ENCODE assay signal across 12 cellular contexts in genomic region chr7:30464231-30464660, GRCh38. TPM values are rescaled to one million over a fixed set of nuclear protein-coding genes. Genes with fewer than 3 reads are reported as not detected.
DNase-seq lines count a peak whose midpoint lies in the region; ATAC-seq and TF ChIP-seq lines count a peak whose summit lies in the region.
"Had no signal": no experiment of that assay in that cellular context is flagged by ENCODE, and none has a peak within 500 bp of the region (broad histone marks: within the 10 kb centered on the region; RNA-seq: fewer than 3 reads in every experiment).

No MANE protein-coding gene starts in this region.

- POLR2A ChIA-PET in activated CD4-positive, alpha-beta T cell treated with anti-CD3 and anti-CD28 coated beads for 36 hours (lab: Charles Lee), result no interaction called here

- H3K9ac ChIP-seq in adipocyte (ENCODE audit: low read length) (peak overlapping the region; percentile 45), neuronal stem cell (ENCODE audit: low read depth, low read length, poor library complexity) (no peak overlapping the region)

- no peak overlapping the region for H3K4me3 ChIP-seq in GM12865 (ENCODE audit: low read depth, low read length)
- peak overlapping the region; percentile 21 for H3K4me3 ChIP-seq in adipocyte (ENCODE audit: low read length)
- no peak overlapping the region for H3K4me3 ChIP-seq in neuronal stem cell (ENCODE audit: low read length in 2 of 2)
- H3K4me3 ChIP-seq: transverse colon had no signal

- H4K8ac ChIP-seq in neuronal stem cell (ENCODE audit: low read depth, low read length), result no peak overlapping the region

- H4K91ac ChIP-seq in neuronal stem cell (ENCODE audit: low read depth, low read length, poor library complexity), result no peak overlapping the region

- H3K9me3 ChIP-seq in adipocyte (ENCODE audit: control insufficient read depth, low read length) (no peaks in the 10 kb centered on the region), neuronal stem cell (replicated peaks in 1 of 2; ENCODE audit: control insufficient read depth in 2 of 2, insufficient read depth in 1 of 2, low read depth in 1 of 2, low read length in 2 of 2) (no peaks in the 10 kb centered on the region)
- H3K9me3 ChIP-seq: transverse colon had no signal

- DNase-seq in GM12865 (ENCODE audit: low read depth) (peak; percentile 49), adipocyte (ENCODE audit: low read depth) (no peak), neuronal stem cell (ENCODE audit: low spot score) (no peak), dedifferentiated amniotic fluid mesenchymal stem cell (ENCODE audit: extremely low spot score) (no peak)
- no peak for DNase-seq in activated CD4-positive, alpha-beta T cell treated with anti-CD3 and anti-CD28 coated beads for 36 hours
- DNase-seq in natural killer cell treated with Interleukin-12 subunit alpha and Interleukin-12 subunit beta and Interleukin-15 and Interleukin-18, amount 100 ng/mL, for 72 hours (ENCODE audit: low spot score), result no peak
- DNase-seq: DMS79, NCI-H2227 treated with DMSO at 0.1 percent for 48 hours, transverse colon had no signal

- H3K27ac Mint-ChIP-seq in activated CD4-positive, alpha-beta T cell treated with anti-CD3 and anti-CD28 coated beads for 36 hours, result no peak overlapping the region
- H3K27ac Mint-ChIP-seq in natural killer cell treated with Interleukin-12 subunit alpha and Interleukin-12 subunit beta and Interleukin-15 and Interleukin-18, amount 100 ng/mL, for 72 hours, result no peak overlapping the region

- H2BK5ac ChIP-seq in neuronal stem cell (ENCODE audit: low read length), result peak overlapping the region; percentile 16

- no peak overlapping the region for H3K14ac ChIP-seq in neuronal stem cell (ENCODE audit: low read length)

- peak overlapping the region; percentile 3 for H3K18ac ChIP-seq in neuronal stem cell (ENCODE audit: low read length)

- no peaks in the 10 kb centered on the region for H3K9me3 Mint-ChIP-seq in activated CD4-positive, alpha-beta T cell treated with anti-CD3 and anti-CD28 coated beads for 36 hours (ENCODE audit: low read depth)
- H3K9me3 Mint-ChIP-seq in natural killer cell treated with Interleukin-12 subunit alpha and Interleukin-12 subunit beta and Interleukin-15 and Interleukin-18, amount 100 ng/mL, for 72 hours, result no peaks in the 10 kb centered on the region
- H3K9me3 Mint-ChIP-seq: activated naive CD4-positive, alpha-beta T cell treated with anti-CD3 and anti-CD28 coated beads, Interleukin-2, amount 50 U/mL, for 72 hours had no signal

- no peak overlapping the region for H2AFZ ChIP-seq in neuronal stem cell (ENCODE audit: low read length)

- no peak overlapping the region for H2AK5ac ChIP-seq in neuronal stem cell (ENCODE audit: low read depth, low read length)

- H3K23ac ChIP-seq in neuronal stem cell (ENCODE audit: low read depth, low read length, poor library complexity), result no peak overlapping the region

- H2BK120ac ChIP-seq in neuronal stem cell (ENCODE audit: low read depth, low read length), result no peak overlapping the region

- H3K4ac ChIP-seq in neuronal stem cell (ENCODE audit: low read length), result no peak overlapping the region

- H3K27ac ChIP-seq in neuronal stem cell (replicated peaks; ENCODE audit: low read length), result no peak overlapping the region

- H3K36me3 ChIP-seq in adipocyte (ENCODE audit: control insufficient read depth, insufficient read depth, low read length, severe bottlenecking), result no peaks in the 10 kb centered on the region
- H3K36me3 ChIP-seq in neuronal stem cell (replicated peaks in 1 of 2; ENCODE audit: control insufficient read depth in 2 of 2, insufficient read depth in 2 of 2, low read length in 2 of 2), result no peaks in the 10 kb centered on the region
- H3K36me3 ChIP-seq: transverse colon had no signal

- H3K27me3 ChIP-seq in adipocyte (replicated peaks; ENCODE audit: control insufficient read depth, insufficient read depth, low read length) (no peaks in the 10 kb centered on the region), neuronal stem cell (ENCODE audit: control insufficient read depth in 3 of 3, insufficient read depth in 3 of 3, low read depth in 1 of 3, low read length in 3 of 3) (no peaks in the 10 kb centered on the region)
- H3K27me3 ChIP-seq: transverse colon had no signal

- TF ChIP-seq CTCF in GM12865 (IDR thresholded peaks at IDR 0.05; ENCODE audit: insufficient read depth, low read depth, low read length, missing control alignments), result no peak

- H2BK15ac ChIP-seq in neuronal stem cell (ENCODE audit: low read length), result no peak overlapping the region

- peaks cover 2% of the 10 kb centered on the region for H3K36me3 Mint-ChIP-seq in activated CD4-positive, alpha-beta T cell treated with anti-CD3 and anti-CD28 coated beads for 36 hours (ENCODE audit: low read depth)
- H3K36me3 Mint-ChIP-seq in natural killer cell treated with Interleukin-12 subunit alpha and Interleukin-12 subunit beta and Interleukin-15 and Interleukin-18, amount 100 ng/mL, for 72 hours, result no peaks in the 10 kb centered on the region
- H3K36me3 Mint-ChIP-seq: activated naive CD4-positive, alpha-beta T cell treated with anti-CD3 and anti-CD28 coated beads, Interleukin-2, amount 50 U/mL, for 72 hours had no signal

- ATAC-seq in HG02759 (IDR thresholded peaks at IDR 0.05; ENCODE audit: unreplicated experiment) (peak; percentile 58), HG03108 (IDR thresholded peaks at IDR 0.05; ENCODE audit: unreplicated experiment) (no peak)
- ATAC-seq in activated CD4-positive, alpha-beta T cell treated with anti-CD3 and anti-CD28 coated beads for 36 hours, result no peak
- ATAC-seq in natural killer cell treated with Interleukin-12 subunit alpha and Interleukin-12 subunit beta and Interleukin-15 and Interleukin-18, amount 100 ng/mL, for 72 hours, result no peak
- ATAC-seq: activated naive CD4-positive, alpha-beta T cell treated with anti-CD3 and anti-CD28 coated beads, Interleukin-2, amount 50 U/mL, for 72 hours had no signal

- intact Hi-C loops in activated CD4-positive, alpha-beta T cell treated with anti-CD3 and anti-CD28 coated beads for 36 hours (cut with DNase I, micrococcal nuclease), result no loop called here

- no peaks in the 10 kb centered on the region for H3K27me3 Mint-ChIP-seq in activated CD4-positive, alpha-beta T cell treated with anti-CD3 and anti-CD28 coated beads for 36 hours
- H3K27me3 Mint-ChIP-seq in natural killer cell treated with Interleukin-12 subunit alpha and Interleukin-12 subunit beta and Interleukin-15 and Interleukin-18, amount 100 ng/mL, for 72 hours, result no peaks in the 10 kb centered on the region

- H3K4me3 Mint-ChIP-seq in activated CD4-positive, alpha-beta T cell treated with anti-CD3 and anti-CD28 coated beads for 36 hours, result no peak overlapping the region
- no peak overlapping the region for H3K4me3 Mint-ChIP-seq in natural killer cell treated with Interleukin-12 subunit alpha and Interleukin-12 subunit beta and Interleukin-15 and Interleukin-18, amount 100 ng/mL, for 72 hours

- H3K4me1 Mint-ChIP-seq in activated CD4-positive, alpha-beta T cell treated with anti-CD3 and anti-CD28 coated beads for 36 hours, result peaks cover 16% of the 10 kb centered on the region
- H3K4me1 Mint-ChIP-seq in natural killer cell treated with Interleukin-12 subunit alpha and Interleukin-12 subunit beta and Interleukin-15 and Interleukin-18, amount 100 ng/mL, for 72 hours (ENCODE audit: low read depth in 2 of 2), result peaks cover 26 to 40% of the 10 kb centered on the region in 2 donors

- CTCF ChIA-PET in activated CD4-positive, alpha-beta T cell treated with anti-CD3 and anti-CD28 coated beads for 36 hours (lab: Charles Lee), result interaction anchor here (0.8 kb wide), 1 partner anchor 10 kb away, joined by 5 read pairs; no protein-coding TSS in a partner anchor

- H3K4me1 ChIP-seq in adipocyte (ENCODE audit: control insufficient read depth, insufficient read depth, low read length) (peaks cover 75% of the 10 kb centered on the region), neuronal stem cell (ENCODE audit: control insufficient read depth in 2 of 2, insufficient read depth in 1 of 2, low read depth in 1 of 2, low read length in 2 of 2) (peaks cover 7 to 10% of the 10 kb centered on the region in 2 donors)

- H3K4me2 ChIP-seq in neuronal stem cell (ENCODE audit: insufficient read depth, low read length, poor library complexity, severe bottlenecking), result no peak overlapping the region

- no CpG with 5 or more reads among the region's 5 CpGs for WGBS in neuronal stem cell (ENCODE audit: extremely low coverage in 2 of 2, insufficient read length in 2 of 2, insufficient replicate concordance in 1 of 2), 2 donors

- H2BK12ac ChIP-seq in neuronal stem cell (ENCODE audit: low read length), result no peak overlapping the region

- no peaks in the 10 kb centered on the region for H3K79me1 ChIP-seq in neuronal stem cell (ENCODE audit: low read depth, low read length)

RNA-seq across cellular contexts. Expression of gene NOD1, which starts 14.3 kb away (rescaled TPM):
- 6.4 TPM for polyA plus RNA-seq in neuronal stem cell (2013, experiment 1 of 2)
- polyA plus RNA-seq in neuronal stem cell (2013, experiment 2 of 2), result 6.4 TPM
- 10 to 100 TPM; 10.8 to 11.0 TPM for total RNA-seq in activated CD4-positive, alpha-beta T cell treated with anti-CD3 and anti-CD28 coated beads for 36 hours
- total RNA-seq in natural killer cell treated with Interleukin-12 subunit alpha and Interleukin-12 subunit beta and Interleukin-15 and Interleukin-18, amount 100 ng/mL, for 72 hours, result 10 to 100 TPM in 1 of 2 donors, 1 to 10 TPM in 1; 8.9 to 11.6 TPM

RNA-seq across cellular contexts. Expression of gene GGCT, which starts 40.4 kb away (rescaled TPM):
- polyA plus RNA-seq in neuronal stem cell (2013, experiment 1 of 2), result 84.3 TPM
- polyA plus RNA-seq in neuronal stem cell (2013, experiment 2 of 2), result 85.9 TPM
- total RNA-seq in activated CD4-positive, alpha-beta T cell treated with anti-CD3 and anti-CD28 coated beads for 36 hours, result 10 to 100 TPM; 48.8 to 76.8 TPM
- total RNA-seq in natural killer cell treated with Interleukin-12 subunit alpha and Interleukin-12 subunit beta and Interleukin-15 and Interleukin-18, amount 100 ng/mL, for 72 hours, result 10 to 100 TPM; 37.9 to 61.7 TPM
